ENCODE assay signal across 11 cellular contexts in genomic region chr2:230658877-230659652, GRCh38. TPM values are rescaled to one million over a fixed set of nuclear protein-coding genes. Genes with fewer than 3 reads are reported as not detected.
DNase-seq lines count a peak whose midpoint lies in the region; ATAC-seq and FAIRE-seq lines count a peak whose summit lies in the region.
"Had no signal": no experiment of that assay in that cellular context is flagged by ENCODE, and none has a peak within 500 bp of the region (broad histone marks: within the 10 kb centered on the region; RNA-seq: fewer than 3 reads in every experiment).

No MANE protein-coding gene starts in this region.

- H3K4me1 ChIP-seq in small intestine (ENCODE audit: control insufficient read depth in 2 of 2, insufficient read depth in 1 of 2, low read depth in 1 of 2, low read length in 1 of 2): no peaks in the 10 kb centered on the region
- H3K4me1 ChIP-seq: A549 had no signal

- ATAC-seq in activated CD4-positive, alpha-beta T cell treated with anti-CD3 and anti-CD28 coated beads for 36 hours: peak; percentile 74
- peak; percentile 50 for ATAC-seq in HG03460 (IDR thresholded peaks at IDR 0.05; ENCODE audit: unreplicated experiment)
- ATAC-seq in left cardiac atrium: no peak

- WGBS in small intestine, 3 donors: 65 to 79% (median 70%) methylated on average over 11 of the region's 11 CpGs

- FAIRE-seq in small intestine (lab: Jason Lieb, UNC): no peak
- FAIRE-seq: A549, TTC549 had no signal

- DNase-seq in activated CD4-positive, alpha-beta T cell treated with anti-CD3 and anti-CD28 coated beads for 36 hours: peak; percentile 90
- DNase-seq in activated CD4-positive, alpha-beta T cell treated with anti-CD3 and anti-CD28 coated beads, Interleukin-2, amount 50 U/mL, for 1 hour: no peak
- peak; percentile 80 for DNase-seq in activated T-helper 2 cell treated with anti-CD3 and anti-CD28 coated beads, Interferon-gamma antibody, Interleukin-2, Interleukin-4, amounts not matched to agents 10 μg/mL and 5 μg/mL and 100 μg/mL, durations not matched to agents 14 hours and 24 hours and 36 hours (ENCODE audit: low spot score)
- peak; percentile 58 to 82 (median 60) for DNase-seq in stimulated activated CD4-positive, alpha-beta T cell treated with anti-CD3 and anti-CD28 coated beads, TNF-alpha, amount 100 ng/mL, for 24 hours (ENCODE audit: low read depth in 3 of 3)
- no peak for DNase-seq in effector CD4-positive, alpha-beta T cell
- DNase-seq in left cardiac atrium (no peak), small intestine (no peak)

- no peaks in the 10 kb centered on the region for H3K9me3 ChIP-seq in small intestine (ENCODE audit: control insufficient read depth, low read depth)
- H3K9me3 ChIP-seq: A549 had no signal

- H3K27ac ChIP-seq in small intestine (ENCODE audit: low read depth in 1 of 2, low read length in 1 of 2): peak overlapping the region in 1 of 2 donors; percentile 9
- H3K27ac ChIP-seq: A549 had no signal

- H3K27me3 ChIP-seq in small intestine (ENCODE audit: control insufficient read depth in 2 of 2, insufficient read depth in 2 of 2, low read length in 2 of 2): no peaks in the 10 kb centered on the region

- H3K4me3 Mint-ChIP-seq in activated CD4-positive, alpha-beta T cell treated with anti-CD3 and anti-CD28 coated beads for 36 hours: peak overlapping the region; percentile 73
- peak overlapping the region; percentile 91 for H3K4me3 Mint-ChIP-seq in activated T-helper 2 cell treated with anti-CD3 and anti-CD28 coated beads, Interferon-gamma antibody, Interleukin-2, Interleukin-4, amounts not matched to agents 10 μg/mL and 5 μg/mL and 100 μg/mL, durations not matched to agents 14 hours and 24 hours and 36 hours (ENCODE audit: low read depth)

- POLR2A ChIA-PET in activated CD4-positive, alpha-beta T cell treated with anti-CD3 and anti-CD28 coated beads for 36 hours (lab: Charles Lee): interaction anchor here (0.8 to 2.9 kb wide), 3 partner anchors 13 to 44 kb away, joined by 3 to 13 read pairs (median 6); no protein-coding TSS in a partner anchor

- no peaks in the 10 kb centered on the region for H3K27me3 Mint-ChIP-seq in activated CD4-positive, alpha-beta T cell treated with anti-CD3 and anti-CD28 coated beads for 36 hours
- H3K27me3 Mint-ChIP-seq in activated T-helper 2 cell treated with anti-CD3 and anti-CD28 coated beads, Interferon-gamma antibody, Interleukin-2, Interleukin-4, amounts not matched to agents 10 μg/mL and 5 μg/mL and 100 μg/mL, durations not matched to agents 14 hours and 24 hours and 36 hours (ENCODE audit: low read depth): no peaks in the 10 kb centered on the region

- H3K4me1 Mint-ChIP-seq in activated CD4-positive, alpha-beta T cell treated with anti-CD3 and anti-CD28 coated beads for 36 hours: peaks cover 92% of the 10 kb centered on the region
- peaks cover 83% of the 10 kb centered on the region for H3K4me1 Mint-ChIP-seq in activated T-helper 2 cell treated with anti-CD3 and anti-CD28 coated beads, Interferon-gamma antibody, Interleukin-2, Interleukin-4, amounts not matched to agents 10 μg/mL and 5 μg/mL and 100 μg/mL, durations not matched to agents 14 hours and 24 hours and 36 hours (ENCODE audit: low read depth)

- peaks cover 2% of the 10 kb centered on the region for H3K9me3 Mint-ChIP-seq in activated CD4-positive, alpha-beta T cell treated with anti-CD3 and anti-CD28 coated beads for 36 hours (ENCODE audit: low read depth)
- H3K9me3 Mint-ChIP-seq in activated T-helper 2 cell treated with anti-CD3 and anti-CD28 coated beads, Interferon-gamma antibody, Interleukin-2, Interleukin-4, amounts not matched to agents 10 μg/mL and 5 μg/mL and 100 μg/mL, durations not matched to agents 14 hours and 24 hours and 36 hours: no peaks in the 10 kb centered on the region

- intact Hi-C loops in activated CD4-positive, alpha-beta T cell treated with anti-CD3 and anti-CD28 coated beads for 36 hours (cut with DNase I, micrococcal nuclease): loop anchor here (1.0 to 5.0 kb wide), 10 partner anchors 15 to 837 kb away; partner anchors contain the start of genes CAB39 (in 1 of the 2), SP100 (in 1 of the 2) and SP140L (in 1 of the 2)
- intact Hi-C loops in activated T-helper 2 cell treated with anti-CD3 and anti-CD28 coated beads, Interferon-gamma antibody, Interleukin-2, Interleukin-4, amounts not matched to agents 10 μg/mL and 5 μg/mL and 100 μg/mL, durations not matched to agents 14 hours and 24 hours and 36 hours (cut with micrococcal nuclease): loop anchor here (1.0 to 5.0 kb wide), 9 partner anchors 9 to 425 kb away; partner anchors contain the start of gene SP100
- intact Hi-C loops in left cardiac atrium (cut with DNase I): no loop called here

- no peak overlapping the region for H3K4me3 ChIP-seq in small intestine (ENCODE audit: low read depth in 1 of 2, low read length in 2 of 2)
- H3K4me3 ChIP-seq: A549, lung had no signal

- H3K36me3 ChIP-seq in small intestine (ENCODE audit: control insufficient read depth in 2 of 2, insufficient read depth in 2 of 2, low read length in 2 of 2): no peaks in the 10 kb centered on the region

- H3K36me3 Mint-ChIP-seq in activated CD4-positive, alpha-beta T cell treated with anti-CD3 and anti-CD28 coated beads for 36 hours (ENCODE audit: low read depth): peaks cover 3% of the 10 kb centered on the region
- peaks cover 34% of the 10 kb centered on the region for H3K36me3 Mint-ChIP-seq in activated T-helper 2 cell treated with anti-CD3 and anti-CD28 coated beads, Interferon-gamma antibody, Interleukin-2, Interleukin-4, amounts not matched to agents 10 μg/mL and 5 μg/mL and 100 μg/mL, durations not matched to agents 14 hours and 24 hours and 36 hours (ENCODE audit: low read depth)

- peak overlapping the region; percentile 97 for H3K27ac Mint-ChIP-seq in activated CD4-positive, alpha-beta T cell treated with anti-CD3 and anti-CD28 coated beads for 36 hours
- peak overlapping the region; percentile 99 for H3K27ac Mint-ChIP-seq in activated T-helper 2 cell treated with anti-CD3 and anti-CD28 coated beads, Interferon-gamma antibody, Interleukin-2, Interleukin-4, amounts not matched to agents 10 μg/mL and 5 μg/mL and 100 μg/mL, durations not matched to agents 14 hours and 24 hours and 36 hours

- CTCF ChIA-PET in activated CD4-positive, alpha-beta T cell treated with anti-CD3 and anti-CD28 coated beads for 36 hours (lab: Charles Lee): interaction anchor here (0.6 to 1.7 kb wide), 5 partner anchors 9 to 415 kb away, joined by 3 to 8 read pairs (median 3); no protein-coding TSS in a partner anchor

RNA-seq across cellular contexts. Expression of gene CAB39, which starts 53.6 kb away (rescaled TPM):
- total RNA-seq in activated CD4-positive, alpha-beta T cell treated with anti-CD3 and anti-CD28 coated beads for 36 hours: 100 to 1,000 TPM; 122 to 148 TPM
- total RNA-seq in activated T-helper 2 cell treated with anti-CD3 and anti-CD28 coated beads, Interferon-gamma antibody, Interleukin-2, Interleukin-4, amounts not matched to agents 10 μg/mL and 5 μg/mL and 100 μg/mL, durations not matched to agents 14 hours and 24 hours and 36 hours: 173 and 176 TPM in 2 replicates
- 10 to 100 TPM; 85.5 to 87.8 TPM for total RNA-seq in left cardiac atrium
- 10 to 100 TPM; 38.2 to 59.7 (median 53.2) TPM for polyA plus RNA-seq in small intestine

Comparison
In these comparisons a context has a peak if more than half of its experiments do, and no peak if none do; other contexts are left out.
1. DNase-seq: peak in activated CD4-positive, alpha-beta T cell treated with anti-CD3 and anti-CD28 coated beads for 36 hours (single experiment), activated T-helper 2 cell treated with anti-CD3 and anti-CD28 coated beads, Interferon-gamma antibody, Interleukin-2, Interleukin-4, amounts not matched to agents 10 μg/mL and 5 μg/mL and 100 μg/mL, durations not matched to agents 14 hours and 24 hours and 36 hours (single experiment) and stimulated activated CD4-positive, alpha-beta T cell treated with anti-CD3 and anti-CD28 coated beads, TNF-alpha, amount 100 ng/mL, for 24 hours (3 of 3); none in activated CD4-positive, alpha-beta T cell treated with anti-CD3 and anti-CD28 coated beads, Interleukin-2, amount 50 U/mL, for 1 hour (single experiment), effector CD4-positive, alpha-beta T cell (single experiment), left cardiac atrium (single experiment) and small intestine (single experiment).
2. ATAC-seq: peak in activated CD4-positive, alpha-beta T cell treated with anti-CD3 and anti-CD28 coated beads for 36 hours (single experiment) and HG03460 (single experiment); none in left cardiac atrium (0 of 2).
3. intact Hi-C loops: an anchor here in activated CD4-positive, alpha-beta T cell treated with anti-CD3 and anti-CD28 coated beads for 36 hours (1.0 to 5.0 kb wide) and activated T-helper 2 cell treated with anti-CD3 and anti-CD28 coated beads, Interferon-gamma antibody, Interleukin-2, Interleukin-4, amounts not matched to agents 10 μg/mL and 5 μg/mL and 100 μg/mL, durations not matched to agents 14 hours and 24 hours and 36 hours (1.0 to 5.0 kb wide); none called in left cardiac atrium.